Comparison of ENCODE assay signal across 10 cellular contexts in the genomic region with DNA sequence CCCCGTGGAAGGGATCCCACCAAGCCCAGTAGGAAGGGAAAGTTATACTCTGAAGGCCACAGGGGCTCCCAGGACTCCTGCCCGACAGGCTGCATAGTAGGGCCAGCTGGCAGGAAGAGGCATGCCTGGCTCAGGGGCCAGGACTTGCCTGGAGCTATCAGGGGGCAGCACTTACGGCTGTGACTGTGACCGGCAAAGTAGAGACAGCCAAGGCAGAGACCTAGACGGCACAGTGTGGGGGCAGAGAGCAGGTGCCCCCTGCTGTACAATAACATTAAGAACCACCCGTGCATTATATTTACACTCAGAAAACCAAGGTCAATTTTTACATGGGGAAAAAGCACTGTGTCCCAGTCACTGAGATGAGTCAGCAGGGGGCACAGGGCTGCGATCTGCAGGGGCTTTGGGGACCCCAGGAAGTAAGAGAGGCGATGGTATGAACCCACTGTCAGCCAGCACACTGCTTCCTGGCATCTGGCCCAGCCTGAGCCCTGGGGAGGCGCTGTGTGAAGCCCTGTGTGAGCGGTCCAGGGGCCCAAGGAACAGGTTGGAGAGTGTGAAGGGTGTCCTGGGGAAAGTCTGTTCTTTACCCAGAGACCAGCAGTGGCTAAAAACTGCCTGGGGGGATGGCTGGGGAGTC. TPM values are rescaled to one million over a fixed set of nuclear protein-coding genes. Genes with fewer than 3 reads are reported as not detected.
DNase-seq lines count a peak whose midpoint lies in the region; ATAC-seq and TF ChIP-seq lines count a peak whose summit lies in the region.
"Had no signal": no experiment of that assay in that cellular context is flagged by ENCODE, and none has a peak within 500 bp of the region (broad histone marks: within the 10 kb centered on the region; RNA-seq: fewer than 3 reads in every experiment).

No MANE protein-coding gene starts in this region.

- H3K27ac Mint-ChIP-seq in central memory CD8-positive, alpha-beta T cell (ENCODE audit: low read depth): peak overlapping the region; percentile 100

- H2BK15ac ChIP-seq in neuronal stem cell (ENCODE audit: low read length): no peak overlapping the region

- peak overlapping the region; percentile 21 for H3K14ac ChIP-seq in neuronal stem cell (ENCODE audit: low read length)

- peaks cover 62% of the 10 kb centered on the region for H3K4me1 Mint-ChIP-seq in central memory CD8-positive, alpha-beta T cell

- no peaks in the 10 kb centered on the region for H3K9me3 ChIP-seq in neuronal stem cell (replicated peaks in 1 of 2; ENCODE audit: control insufficient read depth in 2 of 2, insufficient read depth in 1 of 2, low read depth in 1 of 2, low read length in 2 of 2)
- no peaks in the 10 kb centered on the region for H3K9me3 ChIP-seq in PC-9 (ENCODE audit: insufficient read depth, low read depth)
- H3K9me3 ChIP-seq: uterus had no signal

- H3K36me3 Mint-ChIP-seq in central memory CD8-positive, alpha-beta T cell (ENCODE audit: insufficient read depth): peaks cover 12% of the 10 kb centered on the region

- H4K91ac ChIP-seq in neuronal stem cell (ENCODE audit: low read depth, low read length, poor library complexity): no peak overlapping the region

- no peak overlapping the region for H2BK12ac ChIP-seq in neuronal stem cell (ENCODE audit: low read length)

- H2BK5ac ChIP-seq in neuronal stem cell (ENCODE audit: low read length): no peak overlapping the region

- H3K18ac ChIP-seq in neuronal stem cell (ENCODE audit: low read length): no peak overlapping the region

- H3K4ac ChIP-seq in neuronal stem cell (ENCODE audit: low read length): no peak overlapping the region

- H2AFZ ChIP-seq in neuronal stem cell (ENCODE audit: low read length): no peak overlapping the region
- no peak overlapping the region for H2AFZ ChIP-seq in PC-9

- H2BK120ac ChIP-seq in neuronal stem cell (ENCODE audit: low read depth, low read length): no peak overlapping the region

- H3K36me3 ChIP-seq in neuronal stem cell (replicated peaks in 1 of 2; ENCODE audit: control insufficient read depth in 2 of 2, insufficient read depth in 2 of 2, low read length in 2 of 2) (peaks cover 0 to 3% of the 10 kb centered on the region in 2 donors), PC-9 (ENCODE audit: low read depth) (no peaks in the 10 kb centered on the region)
- H3K36me3 ChIP-seq: uterus had no signal

- H3K27ac ChIP-seq in neuronal stem cell (replicated peaks; ENCODE audit: low read length) (no peak overlapping the region), PC-9 (no peak overlapping the region)
- H3K27ac ChIP-seq: uterus had no signal

- no peaks in the 10 kb centered on the region for H3K9me3 Mint-ChIP-seq in central memory CD8-positive, alpha-beta T cell

- H3K4me3 Mint-ChIP-seq in central memory CD8-positive, alpha-beta T cell: peak overlapping the region; percentile 78

- no peaks in the 10 kb centered on the region for H3K79me2 ChIP-seq in PC-9 (ENCODE audit: low read depth)

- H3K9ac ChIP-seq in neuronal stem cell (ENCODE audit: low read depth, low read length, poor library complexity): no peak overlapping the region

- H3K27me3 ChIP-seq in neuronal stem cell (ENCODE audit: control insufficient read depth in 3 of 3, insufficient read depth in 3 of 3, low read depth in 1 of 3, low read length in 3 of 3): no peaks in the 10 kb centered on the region
- no peaks in the 10 kb centered on the region for H3K27me3 ChIP-seq in PC-9 (ENCODE audit: insufficient read depth, low read depth)
- H3K27me3 ChIP-seq: uterus had no signal

- no CpG with 5 or more reads among the region's 10 CpGs for WGBS in neuronal stem cell (ENCODE audit: extremely low coverage in 2 of 2, insufficient read length in 2 of 2, insufficient replicate concordance in 1 of 2), 2 donors

- no peak overlapping the region for H4K8ac ChIP-seq in neuronal stem cell (ENCODE audit: low read depth, low read length)

- H3K79me1 ChIP-seq in neuronal stem cell (ENCODE audit: low read depth, low read length): peaks cover 4% of the 10 kb centered on the region

- H2AK5ac ChIP-seq in neuronal stem cell (ENCODE audit: low read depth, low read length): peak overlapping the region; percentile 2

- H3F3A ChIP-seq in PC-9 (ENCODE audit: insufficient read depth, low read depth): no peaks in the 10 kb centered on the region

- H3K27me3 Mint-ChIP-seq in central memory CD8-positive, alpha-beta T cell: no peaks in the 10 kb centered on the region

- H3K4me1 ChIP-seq in neuronal stem cell (ENCODE audit: control insufficient read depth in 2 of 2, insufficient read depth in 1 of 2, low read depth in 1 of 2, low read length in 2 of 2) (peaks cover 7 to 17% of the 10 kb centered on the region in 2 donors), PC-9 (replicated peaks; ENCODE audit: insufficient read depth) (no peaks in the 10 kb centered on the region)
- H3K4me1 ChIP-seq: uterus had no signal

- CTCF ChIA-PET in PC-9 (lab: Charles Lee): no interaction called here

- TF ChIP-seq CTCF in PC-9 (conservative IDR thresholded peaks at IDR 0.05): no peak

- no peak overlapping the region for H3K23ac ChIP-seq in neuronal stem cell (ENCODE audit: low read depth, low read length, poor library complexity)

- intact Hi-C loops in PC-9 (cut with micrococcal nuclease; ENCODE audit: unreplicated experiment): loop anchor here (10.0 kb wide), 2 partner anchors 45 to 75 kb away; no protein-coding TSS in a partner anchor

- no peak overlapping the region for H3K4me3 ChIP-seq in neuronal stem cell (ENCODE audit: low read length in 2 of 2)
- H3K4me3 ChIP-seq in PC-9: no peak overlapping the region
- H3K4me3 ChIP-seq: skin epidermis, uterus had no signal

- DNase-seq in NCI-H524 (lab: John Stamatoyannopoulos, UW) (peak; percentile 16 to 47), NCI-H524 treated with DMSO at 0.1 percent for 48 hours (lab: John Stamatoyannopoulos, UW) (no peak), NCI-H69 (lab: John Stamatoyannopoulos, UW) (peak; percentile 86), neuronal stem cell (ENCODE audit: low spot score) (no peak), PC-9 (no peak)
- DNase-seq in central memory CD8-positive, alpha-beta T cell (ENCODE audit: low spot score in 2 of 2): peak in 1 of 2 donors; percentile 46
- DNase-seq: uterus had no signal

- H4K20me1 ChIP-seq in PC-9 (ENCODE audit: insufficient read depth): no peaks in the 10 kb centered on the region

- peak; percentile 79 for ATAC-seq in central memory CD8-positive, alpha-beta T cell (replicated peaks; ENCODE audit: extremely low read depth, poor library complexity, severe bottlenecking)
- ATAC-seq in HG02623 (IDR thresholded peaks at IDR 0.05; ENCODE audit: unreplicated experiment) (no peak), HG03521 (IDR thresholded peaks at IDR 0.05; ENCODE audit: unreplicated experiment) (no peak)

- no peak overlapping the region for H3K4me2 ChIP-seq in neuronal stem cell (ENCODE audit: insufficient read depth, low read length, poor library complexity, severe bottlenecking)
- H3K4me2 ChIP-seq in PC-9: no peak overlapping the region

- no TSS peak for BruUV-seq in PC-9 (replicated peaks; lab: Mats Ljungman, UMichigan)

- POLR2A ChIA-PET in PC-9 (lab: Charles Lee; ENCODE audit: unreplicated experiment): interaction anchor here (0.6 kb wide), 2 partner anchors 526 to 1324 kb away, joined by 4 to 5 read pairs; no protein-coding TSS in a partner anchor

- no peaks in the 10 kb centered on the region for H3K9me2 ChIP-seq in PC-9 (ENCODE audit: insufficient read depth)

RNA-seq across cellular contexts. Expression of gene CCDC167, which starts 9.9 kb away (rescaled TPM):
- polyA plus RNA-seq in neuronal stem cell (2013, experiment 1 of 2): 113 TPM
- polyA plus RNA-seq in neuronal stem cell (2013, experiment 2 of 2): 106 TPM
- total RNA-seq in PC-9 (2021): 29.4 and 33.5 TPM in 2 replicates

RNA-seq across cellular contexts. Expression of gene CMTR1, which starts 56.8 kb away (rescaled TPM):
- 20.1 TPM for polyA plus RNA-seq in neuronal stem cell (2013, experiment 1 of 2)
- polyA plus RNA-seq in neuronal stem cell (2013, experiment 2 of 2): 18.2 TPM
- total RNA-seq in PC-9 (2021): 28.3 and 37.0 TPM in 2 replicates

Comparison
In these comparisons a context has a peak if more than half of its experiments do, and no peak if none do; other contexts are left out.
1. DNase-seq: peak in NCI-H524 (2 of 2) and NCI-H69 (single experiment); none in NCI-H524 treated with DMSO at 0.1 percent for 48 hours (single experiment), neuronal stem cell (single experiment) and PC-9 (0 of 2).